In the genomic region with DNA sequence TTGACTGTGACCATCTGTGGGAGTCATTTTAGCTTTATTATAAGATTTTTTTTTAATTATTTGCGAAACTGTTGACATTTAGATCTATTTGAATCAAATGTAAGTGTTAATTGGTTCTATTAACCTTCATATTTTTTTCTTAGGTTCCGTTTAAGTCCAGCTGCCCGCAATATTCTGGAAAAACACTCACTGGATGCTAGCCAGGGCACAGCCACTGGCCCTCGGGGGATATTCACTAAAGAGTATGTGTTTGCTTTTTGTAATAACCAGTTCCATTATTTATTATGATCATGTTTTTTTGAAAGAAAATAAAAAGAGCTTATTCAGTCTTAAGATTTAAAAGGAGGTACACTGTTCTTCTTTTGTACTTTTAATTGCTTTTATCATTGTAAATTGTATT, we compare ENCODE assay signal across 18 cellular contexts. TPM values are rescaled to one million over a fixed set of nuclear protein-coding genes. Genes with fewer than 3 reads are reported as not detected.
A peak's percentile ranks its signal among the peaks of the same experiment; 100 is the strongest.
DNase-seq lines count a peak whose midpoint lies in the region; ATAC-seq, FAIRE-seq and TF ChIP-seq lines count a peak whose summit lies in the region.
"Had no signal": no experiment of that assay in that cellular context is flagged by ENCODE, and none has a peak within 500 bp of the region (broad histone marks: within the 10 kb centered on the region; RNA-seq: fewer than 3 reads in every experiment).

No MANE protein-coding gene starts in this region.

- TF ChIP-seq POLR2A in breast epithelium (IDR thresholded peaks at IDR 0.05) = no peak

- ATAC-seq in HG02571 (IDR thresholded peaks at IDR 0.05; ENCODE audit: unreplicated experiment) (no peak), GM21447 (IDR thresholded peaks at IDR 0.05; ENCODE audit: unreplicated experiment) (no peak)
- ATAC-seq: left colon; right lobe of liver; stimulated activated naive CD8-positive, alpha-beta T cell treated with anti-CD3 and anti-CD28 coated beads, Interleukin-15, amount 100 ng/mL, for 72 hours had no signal

- no peaks in the 10 kb centered on the region for H3K27me3 ChIP-seq in breast epithelium
- H3K27me3 ChIP-seq: right lobe of liver had no signal

- no peak for TF ChIP-seq CTCF in breast epithelium (IDR thresholded peaks at IDR 0.05)

- no peak overlapping the region for H3K4me3 ChIP-seq in breast epithelium
- H3K4me3 ChIP-seq: right lobe of liver had no signal

- peak overlapping the region in 1 of 2 donors; percentile 2 for H3K27ac ChIP-seq in breast epithelium
- H3K27ac ChIP-seq: right lobe of liver had no signal

- H3K4me1 ChIP-seq in breast epithelium = no peaks in the 10 kb centered on the region

- no peaks in the 10 kb centered on the region for H3K9me3 ChIP-seq in breast epithelium
- H3K9me3 ChIP-seq: right lobe of liver had no signal

- no peaks in the 10 kb centered on the region for H3K36me3 ChIP-seq in breast epithelium
- H3K36me3 ChIP-seq: right lobe of liver had no signal

- intact Hi-C loops in breast epithelium (cut with DNase I; ENCODE audit: low total_unique reads) = loop anchor here (10.0 kb wide), 1 partner anchor 495 kb away; no protein-coding TSS in a partner anchor

- DNase-seq in COLO829 (ENCODE audit: low spot score) (peak; percentile 15), NCI-H146 (lab: John Stamatoyannopoulos, UW) (peak; percentile 78), breast epithelium (ENCODE audit: low spot score in 2 of 2) (peak; percentile 58 to 63), NCI-H187 treated with DMSO at 0.1 percent for 48 hours (lab: John Stamatoyannopoulos, UW) (no peak)
- no peak for DNase-seq in effector CD8-positive, alpha-beta T cell (lab: John Stamatoyannopoulos, UW)
- DNase-seq: activated naive CD4-positive, alpha-beta T cell; activated T-cell treated with anti-CD3 and anti-CD28 coated beads for 4 hours; CD4-positive, CD25-positive, alpha-beta regulatory T cell; left colon; NCI-H2171; NK-92 treated with Interleukin-12 subunit alpha and Interleukin-12 subunit beta, amount 100 ng/mL, for 24 hours; occipital lobe; right lobe of liver; stimulated activated naive CD8-positive, alpha-beta T cell treated with anti-CD3 and anti-CD28 coated beads, Interleukin-15, amount 100 ng/mL, for 72 hours; T-helper 1 cell had no signal

- peak; percentile 91 for FAIRE-seq in islet of Langerhans (lab: Jason Lieb, UNC)

RNA-seq across cellular contexts. Expression of a gene that starts 43.9 kb away (rescaled TPM):
- total RNA-seq in breast epithelium = 10 to 100 TPM; 32.1 to 42.7 (median 41.6) TPM

RNA-seq across cellular contexts. Expression of a gene that starts 44.1 kb away (rescaled TPM):
- total RNA-seq in breast epithelium = 10 to 100 TPM; 27.7 to 46.4 (median 29.8) TPM

Comparison
In these comparisons a context has a peak if more than half of its experiments do, and no peak if none do; other contexts are left out.
1. DNase-seq: peak in COLO829 (single experiment), NCI-H146 (single experiment) and breast epithelium (2 of 2); none in effector CD8-positive, alpha-beta T cell (single experiment) and NCI-H187 treated with DMSO at 0.1 percent for 48 hours (single experiment).